Comparison of ENCODE assay signal across 3 cellular contexts in the genomic region with DNA sequence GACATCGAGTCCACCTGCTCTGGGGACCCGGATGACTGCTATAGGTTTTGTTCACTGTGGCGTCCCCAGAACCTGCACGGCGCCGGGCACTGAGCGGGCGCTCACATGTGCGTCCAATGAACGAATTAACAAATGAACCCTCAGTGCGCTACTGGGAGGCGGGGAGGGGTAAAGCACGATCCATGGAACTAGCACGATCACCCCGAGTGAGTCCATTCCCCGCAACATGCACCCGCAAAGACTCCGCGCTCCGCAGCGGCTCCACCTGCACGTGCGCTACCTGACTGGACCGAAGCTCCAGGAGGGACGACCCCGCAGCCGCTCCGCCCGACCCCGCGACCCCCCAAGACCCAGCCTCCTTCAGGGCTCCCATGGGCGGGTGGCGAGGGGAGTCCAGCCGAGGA.
A peak's percentile ranks its signal among the peaks of the same experiment; 100 is the strongest.
TF ChIP-seq lines count a peak whose summit lies in the region.

No MANE protein-coding gene starts in this region.

TF ChIP-seq in IMR-90, 13 proteins besides CTCF, POLR2A, EP300 and RAD21:
- TF ChIP-seq RFX5 (IDR thresholded peaks at IDR 0.05; ENCODE audit: low read depth, low read length) (no peak), NFE2L2 (IDR thresholded peaks at IDR 0.05; ENCODE audit: low read depth, low read length) (no peak), RCOR1 (IDR thresholded peaks at IDR 0.05; ENCODE audit: insufficient replicate concordance, low read length) (no peak), MXI1 (IDR thresholded peaks at IDR 0.05; ENCODE audit: borderline replicate concordance, low read depth, low read length) (peak; percentile 51; the same call in 1 of the 2 replicates), SMC3 (IDR thresholded peaks at IDR 0.05; ENCODE audit: low read depth, low read length) (no peak), CEBPB (IDR thresholded peaks at IDR 0.05; ENCODE audit: low read depth, low read length) (no peak), BHLHE40 (IDR thresholded peaks at IDR 0.05; ENCODE audit: low read depth, low read length) (peak; percentile 27; the same call in 1 of the 2 replicates), FOS (IDR thresholded peaks at IDR 0.05; ENCODE audit: low read depth, low read length) (no peak), MAZ (IDR thresholded peaks at IDR 0.05; ENCODE audit: borderline replicate concordance, low read depth, low read length) (no peak)
- TF ChIP-seq, protein P1, sequence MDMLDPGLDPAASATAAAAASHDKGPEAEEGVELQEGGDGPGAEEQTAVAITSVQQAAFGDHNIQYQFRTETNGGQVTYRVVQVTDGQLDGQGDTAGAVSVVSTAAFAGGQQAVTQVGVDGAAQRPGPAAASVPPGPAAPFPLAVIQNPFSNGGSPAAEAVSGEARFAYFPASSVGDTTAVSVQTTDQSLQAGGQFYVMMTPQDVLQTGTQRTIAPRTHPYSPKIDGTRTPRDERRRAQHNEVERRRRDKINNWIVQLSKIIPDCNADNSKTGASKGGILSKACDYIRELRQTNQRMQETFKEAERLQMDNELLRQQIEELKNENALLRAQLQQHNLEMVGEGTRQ (IDR thresholded peaks at IDR 0.05; ENCODE audit: low read depth, low read length) = no peak; the same call in 1 of the 2 replicates
TF ChIP-seq in IMR-90: peak in this region for 2.

TF ChIP-seq in WTC11, 78 proteins besides CTCF, POLR2A, EP300 and RAD21:
- TF ChIP-seq SMAD4 (CRISPR knock-in tag; IDR thresholded peaks at IDR 0.05) = peak; percentile 55; the same call in 1 of the 2 replicates
- TF ChIP-seq, protein P2, sequence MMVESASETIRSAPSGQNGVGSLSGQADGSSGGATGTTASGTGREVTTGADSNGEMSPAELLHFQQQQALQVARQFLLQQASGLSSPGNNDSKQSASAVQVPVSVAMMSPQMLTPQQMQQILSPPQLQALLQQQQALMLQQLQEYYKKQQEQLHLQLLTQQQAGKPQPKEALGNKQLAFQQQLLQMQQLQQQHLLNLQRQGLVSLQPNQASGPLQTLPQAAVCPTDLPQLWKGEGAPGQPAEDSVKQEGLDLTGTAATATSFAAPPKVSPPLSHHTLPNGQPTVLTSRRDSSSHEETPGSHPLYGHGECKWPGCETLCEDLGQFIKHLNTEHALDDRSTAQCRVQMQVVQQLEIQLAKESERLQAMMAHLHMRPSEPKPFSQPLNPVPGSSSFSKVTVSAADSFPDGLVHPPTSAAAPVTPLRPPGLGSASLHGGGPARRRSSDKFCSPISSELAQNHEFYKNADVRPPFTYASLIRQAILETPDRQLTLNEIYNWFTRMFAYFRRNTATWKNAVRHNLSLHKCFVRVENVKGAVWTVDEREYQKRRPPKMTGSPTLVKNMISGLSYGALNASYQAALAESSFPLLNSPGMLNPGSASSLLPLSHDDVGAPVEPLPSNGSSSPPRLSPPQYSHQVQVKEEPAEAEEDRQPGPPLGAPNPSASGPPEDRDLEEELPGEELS (CRISPR knock-in tag; IDR thresholded peaks at IDR 0.05) = 0 out of 2 replicates have a peak, but pooled peaks have one; percentile 38
- TF ChIP-seq, protein P3, sequence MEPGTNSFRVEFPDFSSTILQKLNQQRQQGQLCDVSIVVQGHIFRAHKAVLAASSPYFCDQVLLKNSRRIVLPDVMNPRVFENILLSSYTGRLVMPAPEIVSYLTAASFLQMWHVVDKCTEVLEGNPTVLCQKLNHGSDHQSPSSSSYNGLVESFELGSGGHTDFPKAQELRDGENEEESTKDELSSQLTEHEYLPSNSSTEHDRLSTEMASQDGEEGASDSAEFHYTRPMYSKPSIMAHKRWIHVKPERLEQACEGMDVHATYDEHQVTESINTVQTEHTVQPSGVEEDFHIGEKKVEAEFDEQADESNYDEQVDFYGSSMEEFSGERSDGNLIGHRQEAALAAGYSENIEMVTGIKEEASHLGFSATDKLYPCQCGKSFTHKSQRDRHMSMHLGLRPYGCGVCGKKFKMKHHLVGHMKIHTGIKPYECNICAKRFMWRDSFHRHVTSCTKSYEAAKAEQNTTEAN (CRISPR knock-in tag; IDR thresholded peaks at IDR 0.05) = 0 out of 2 replicates have a peak, but pooled peaks have one; percentile 75
- TF ChIP-seq, protein P4, sequence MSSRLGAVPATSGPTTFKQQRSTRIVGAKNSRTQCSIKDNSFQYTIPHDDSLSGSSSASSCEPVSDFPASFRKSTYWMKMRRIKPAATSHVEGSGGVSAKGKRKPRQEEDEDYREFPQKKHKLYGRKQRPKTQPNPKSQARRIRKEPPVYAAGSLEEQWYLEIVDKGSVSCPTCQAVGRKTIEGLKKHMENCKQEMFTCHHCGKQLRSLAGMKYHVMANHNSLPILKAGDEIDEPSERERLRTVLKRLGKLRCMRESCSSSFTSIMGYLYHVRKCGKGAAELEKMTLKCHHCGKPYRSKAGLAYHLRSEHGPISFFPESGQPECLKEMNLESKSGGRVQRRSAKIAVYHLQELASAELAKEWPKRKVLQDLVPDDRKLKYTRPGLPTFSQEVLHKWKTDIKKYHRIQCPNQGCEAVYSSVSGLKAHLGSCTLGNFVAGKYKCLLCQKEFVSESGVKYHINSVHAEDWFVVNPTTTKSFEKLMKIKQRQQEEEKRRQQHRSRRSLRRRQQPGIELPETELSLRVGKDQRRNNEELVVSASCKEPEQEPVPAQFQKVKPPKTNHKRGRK (CRISPR knock-in tag; IDR thresholded peaks at IDR 0.05; ENCODE audit: borderline replicate concordance) = 0 out of 2 replicates have a peak, but pooled peaks have one; percentile 56
- TF ChIP-seq JUN (CRISPR knock-in tag; IDR thresholded peaks at IDR 0.05) = peak; percentile 61; the same call in 1 of the 2 replicates
- TF ChIP-seq SP1 (CRISPR knock-in tag; conservative IDR thresholded peaks at IDR 0.05) = no peak
- TF ChIP-seq TCF7 (CRISPR knock-in tag; IDR thresholded peaks at IDR 0.05; ENCODE audit: low read depth) = no peak
- no peak for TF ChIP-seq SMAD3 (CRISPR knock-in tag; IDR thresholded peaks at IDR 0.05; ENCODE audit: borderline replicate concordance)
- TF ChIP-seq ZBTB21 (CRISPR knock-in tag; IDR thresholded peaks at IDR 0.05; ENCODE audit: borderline replicate concordance) = 0 out of 2 replicates have a peak, but pooled peaks have one; percentile 50
- TF ChIP-seq ETV6 (CRISPR knock-in tag; IDR thresholded peaks at IDR 0.05) = 0 out of 2 replicates have a peak, but pooled peaks have one; percentile 8
- TF ChIP-seq NFATC4 (CRISPR knock-in tag; IDR thresholded peaks at IDR 0.05) = no peak
- TF ChIP-seq, protein P5, sequence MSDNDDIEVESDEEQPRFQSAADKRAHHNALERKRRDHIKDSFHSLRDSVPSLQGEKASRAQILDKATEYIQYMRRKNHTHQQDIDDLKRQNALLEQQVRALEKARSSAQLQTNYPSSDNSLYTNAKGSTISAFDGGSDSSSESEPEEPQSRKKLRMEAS (CRISPR knock-in tag; IDR thresholded peaks at IDR 0.05) = peak; percentile 55
- TF ChIP-seq, protein P6, sequence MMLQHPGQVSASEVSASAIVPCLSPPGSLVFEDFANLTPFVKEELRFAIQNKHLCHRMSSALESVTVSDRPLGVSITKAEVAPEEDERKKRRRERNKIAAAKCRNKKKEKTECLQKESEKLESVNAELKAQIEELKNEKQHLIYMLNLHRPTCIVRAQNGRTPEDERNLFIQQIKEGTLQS (CRISPR knock-in tag; conservative IDR thresholded peaks at IDR 0.05) = 0 out of 2 replicates have a peak, but pooled peaks have one; percentile 32
- TF ChIP-seq OVOL2 (CRISPR knock-in tag; IDR thresholded peaks at IDR 0.05; ENCODE audit: borderline replicate concordance) = no peak
- TF ChIP-seq MYBL2 (CRISPR knock-in tag; IDR thresholded peaks at IDR 0.05) = peak; percentile 34; the same call in 1 of the 2 replicates

TF ChIP-seq in endothelial cell of umbilical vein, 7 proteins besides CTCF, POLR2A, EP300 and RAD21:
- TF ChIP-seq JUN (IDR thresholded peaks at IDR 0.05; ENCODE audit: borderline replicate concordance, insufficient read depth, insufficient read length, low read depth) (no peak), GATA2 (IDR thresholded peaks at IDR 0.05; ENCODE audit: insufficient read depth, insufficient read length, low read depth, low read length) (no peak), FOS (IDR thresholded peaks at IDR 0.05; ENCODE audit: borderline replicate concordance, insufficient read depth, low read length) (no peak), POLR2AphosphoS5 (IDR thresholded peaks at IDR 0.05; ENCODE audit: insufficient read depth, low read depth, low read length) (no peak), EZH2 (IDR thresholded peaks at IDR 0.05; ENCODE audit: borderline replicate concordance, low read depth, low read length, severe bottlenecking) (no peak), MYC (IDR thresholded peaks at IDR 0.05; ENCODE audit: low read depth, low read length) (no peak)
- TF ChIP-seq, protein P5 (IDR thresholded peaks at IDR 0.05; ENCODE audit: insufficient read depth, insufficient read length) = no peak
